8 cellular contexts compared by ENCODE assay signal in genomic region chr15:67065531-67066005, GRCh38. TPM values are rescaled to one million over a fixed set of nuclear protein-coding genes. Genes with fewer than 3 reads are reported as not detected.
DNase-seq lines count a peak whose midpoint lies in the region; ATAC-seq and TF ChIP-seq lines count a peak whose summit lies in the region.

Gene SMAD3, plus strand, starts transcription at chr15:67065602. Its CDS starts 553 bp downstream, at chr15:67066155.

- peak; percentile 47 for ATAC-seq in HG03520 (IDR thresholded peaks at IDR 0.05; ENCODE audit: unreplicated experiment)

- peak; percentile 87 for DNase-seq in BE2C
- peak; percentile 89 to 92 for DNase-seq in SJCRH30
- DNase-seq in activated naive CD4-positive, alpha-beta T cell treated with Interleukin-2 at 50 U/mL for 16 hours: peak; percentile 77
- DNase-seq in foreskin melanocyte: peak; percentile 85

- peak within 1 kb of the TSS; percentile 84 for H3K4me3 ChIP-seq in BE2C (ENCODE audit: low read depth, low read length)
- peak within 1 kb of the TSS; percentile 82 for H3K4me3 ChIP-seq in SJCRH30
- H3K4me3 ChIP-seq in neuron (ENCODE audit: low read length): peak within 1 kb of the TSS; percentile 94

- H3K36me3 ChIP-seq in BE2C (no peaks in the 10 kb centered on the region), SJCRH30 (no peaks in the 10 kb centered on the region), neuron (ENCODE audit: insufficient read depth, low read length) (peaks cover 1% of the 10 kb centered on the region)

- H2AFZ ChIP-seq in neuron (ENCODE audit: low read depth, low read length): peak within 1 kb of the TSS; percentile 31

- H3K9me3 ChIP-seq in BE2C: no peaks in the 10 kb centered on the region
- H3K9me3 ChIP-seq in SJCRH30 (replicated peaks): no peaks in the 10 kb centered on the region
- no peaks in the 10 kb centered on the region for H3K9me3 ChIP-seq in neuron (ENCODE audit: low read length)

- peak within 1 kb of the TSS; percentile 86 for H3K27ac ChIP-seq in SJCRH30

- TF ChIP-seq CTCF in BE2C (IDR thresholded peaks at IDR 0.05; ENCODE audit: low read depth, low read length) (no peak), subcutaneous adipose tissue (IDR thresholded peaks at IDR 0.05; ENCODE audit: low read depth) (no peak)

- TF ChIP-seq POLR2A in GM19193 (IDR thresholded peaks at IDR 0.05; ENCODE audit: extremely low read depth, insufficient read depth, insufficient read length): peak; percentile 52

- H3K27me3 ChIP-seq in BE2C (no peaks in the 10 kb centered on the region), SJCRH30 (no peaks in the 10 kb centered on the region), neuron (ENCODE audit: insufficient read depth, low read length) (no peaks in the 10 kb centered on the region)

- H3K4me1 ChIP-seq in BE2C (no peaks in the 10 kb centered on the region), SJCRH30 (peaks cover 12% of the 10 kb centered on the region; the same call in 1 of the 2 replicates), neuron (ENCODE audit: insufficient read depth, low read length) (peaks cover 35% of the 10 kb centered on the region)

RNA-seq across cellular contexts. Expression of gene SMAD3, which starts in this region (rescaled TPM):
- 2.1 TPM for polyA plus RNA-seq in BE2C (2012; ENCODE audit: insufficient read depth, insufficient read length, low read depth)
- 22.8 and 23.0 TPM in 2 replicates for total RNA-seq in SJCRH30 (2014; rRNA removed; shearing (Covaris generic))
- total RNA-seq in subcutaneous adipose tissue: 10 to 100 TPM; 25.3 to 54.2 (median 40.0) TPM

Comparison
In these comparisons a context has a peak if more than half of its experiments do, and no peak if none do; other contexts are left out.
1. Peak in every context shown above with its lines: DNase-seq, ATAC-seq, H3K4me3 ChIP-seq and H3K27ac ChIP-seq.